2 cellular contexts compared by ENCODE assay signal in the genomic region with DNA sequence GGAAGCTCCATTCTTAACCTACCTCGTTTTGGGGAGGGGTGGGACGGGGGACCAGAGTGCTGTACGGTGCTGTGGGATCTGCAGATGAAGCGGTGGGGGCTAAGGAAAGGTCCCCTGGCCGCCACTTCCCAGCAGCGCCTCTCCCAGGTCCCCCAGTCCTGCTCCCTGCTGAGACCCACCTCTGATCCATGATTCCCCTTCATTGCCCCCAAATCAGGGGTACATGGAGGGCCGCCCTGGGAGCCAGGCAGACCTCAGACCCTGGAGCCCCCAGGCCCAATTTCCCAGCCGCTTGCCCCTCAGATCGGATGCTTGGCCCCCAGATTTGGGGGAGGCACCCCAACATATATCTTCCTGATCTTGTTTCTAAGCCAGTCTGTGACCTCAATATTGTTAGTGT.
TF ChIP-seq lines count a peak whose summit lies in the region.

No MANE protein-coding gene starts in this region.

TF ChIP-seq in SK-N-SH, 30 proteins besides CTCF, POLR2A, EP300 and RAD21:
- TF ChIP-seq POLR2AphosphoS5 (IDR thresholded peaks at IDR 0.05; ENCODE audit: low read depth, low read length), result 0 out of 2 replicates have a peak, but pooled peaks have one; percentile 8
- TF ChIP-seq, protein P1, sequence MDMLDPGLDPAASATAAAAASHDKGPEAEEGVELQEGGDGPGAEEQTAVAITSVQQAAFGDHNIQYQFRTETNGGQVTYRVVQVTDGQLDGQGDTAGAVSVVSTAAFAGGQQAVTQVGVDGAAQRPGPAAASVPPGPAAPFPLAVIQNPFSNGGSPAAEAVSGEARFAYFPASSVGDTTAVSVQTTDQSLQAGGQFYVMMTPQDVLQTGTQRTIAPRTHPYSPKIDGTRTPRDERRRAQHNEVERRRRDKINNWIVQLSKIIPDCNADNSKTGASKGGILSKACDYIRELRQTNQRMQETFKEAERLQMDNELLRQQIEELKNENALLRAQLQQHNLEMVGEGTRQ (IDR thresholded peaks at IDR 0.05; ENCODE audit: borderline replicate concordance, low read depth, low read length), result no peak
- TF ChIP-seq FOXM1 (IDR thresholded peaks at IDR 0.05; ENCODE audit: low read depth), result no peak
- no peak for TF ChIP-seq GATA2 (CRISPR knock-in tag; IDR thresholded peaks at IDR 0.05)
- no peak for TF ChIP-seq SIN3A (IDR thresholded peaks at IDR 0.05; ENCODE audit: borderline replicate concordance, low read depth, low read length)
TF ChIP-seq in SK-N-SH: peak in this region for 1.

TF ChIP-seq in SK-N-SH treated with all-trans-retinoic acid at 6 μM for 48 hours, 23 proteins besides CTCF, POLR2A, EP300 and RAD21:
- TF ChIP-seq ZC3H10 (CRISPR knock-in tag; IDR thresholded peaks at IDR 0.05), result no peak
- TF ChIP-seq TCF4 (CRISPR knock-in tag; IDR thresholded peaks at IDR 0.05; ENCODE audit: borderline replicate concordance), result no peak
- TF ChIP-seq, protein P2, sequence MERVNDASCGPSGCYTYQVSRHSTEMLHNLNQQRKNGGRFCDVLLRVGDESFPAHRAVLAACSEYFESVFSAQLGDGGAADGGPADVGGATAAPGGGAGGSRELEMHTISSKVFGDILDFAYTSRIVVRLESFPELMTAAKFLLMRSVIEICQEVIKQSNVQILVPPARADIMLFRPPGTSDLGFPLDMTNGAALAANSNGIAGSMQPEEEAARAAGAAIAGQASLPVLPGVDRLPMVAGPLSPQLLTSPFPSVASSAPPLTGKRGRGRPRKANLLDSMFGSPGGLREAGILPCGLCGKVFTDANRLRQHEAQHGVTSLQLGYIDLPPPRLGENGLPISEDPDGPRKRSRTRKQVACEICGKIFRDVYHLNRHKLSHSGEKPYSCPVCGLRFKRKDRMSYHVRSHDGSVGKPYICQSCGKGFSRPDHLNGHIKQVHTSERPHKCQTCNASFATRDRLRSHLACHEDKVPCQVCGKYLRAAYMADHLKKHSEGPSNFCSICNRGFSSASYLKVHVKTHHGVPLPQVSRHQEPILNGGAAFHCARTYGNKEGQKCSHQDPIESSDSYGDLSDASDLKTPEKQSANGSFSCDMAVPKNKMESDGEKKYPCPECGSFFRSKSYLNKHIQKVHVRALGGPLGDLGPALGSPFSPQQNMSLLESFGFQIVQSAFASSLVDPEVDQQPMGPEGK (CRISPR knock-in tag; IDR thresholded peaks at IDR 0.05; ENCODE audit: borderline replicate concordance), result no peak
- no peak for TF ChIP-seq CSDC2 (CRISPR knock-in tag; IDR thresholded peaks at IDR 0.05)
- TF ChIP-seq BACH2 (CRISPR knock-in tag; IDR thresholded peaks at IDR 0.05; ENCODE audit: borderline replicate concordance), result no peak
- no peak for TF ChIP-seq PPARA (CRISPR knock-in tag; IDR thresholded peaks at IDR 0.05; ENCODE audit: borderline replicate concordance)
